In the genomic region with DNA sequence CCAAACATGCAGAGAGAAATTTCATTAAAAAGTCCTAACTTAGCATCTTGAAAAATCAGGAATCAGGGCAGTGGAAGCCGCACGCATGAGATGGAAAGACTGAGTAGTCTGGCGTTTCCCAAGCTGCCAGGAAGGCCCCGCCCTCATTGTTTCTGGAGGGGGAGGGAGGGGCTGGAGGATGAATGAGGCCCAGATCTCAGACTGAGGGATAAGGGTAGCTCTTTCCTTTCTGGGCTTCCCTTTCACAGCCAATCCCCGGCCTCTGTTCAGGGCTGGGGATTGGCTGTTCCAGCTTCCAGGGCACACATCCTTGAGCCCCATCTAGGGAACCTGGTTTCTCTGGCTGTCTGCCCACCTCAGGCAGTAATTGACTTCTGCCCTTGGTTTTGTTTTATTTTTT, we compare ENCODE assay signal across 8 cellular contexts. TPM values are rescaled to one million over a fixed set of nuclear protein-coding genes. Genes with fewer than 3 reads are reported as not detected.
DNase-seq lines count a peak whose midpoint lies in the region; ATAC-seq and TF ChIP-seq lines count a peak whose summit lies in the region.

No MANE protein-coding gene starts in this region.

- no peaks in the 10 kb centered on the region for H3K27me3 ChIP-seq in A673 (replicated peaks; ENCODE audit: insufficient read depth, low read depth, low read length, poor library complexity)
- H3K27me3 ChIP-seq in ascending aorta = no peaks in the 10 kb centered on the region
- H3K27me3 ChIP-seq in thyroid gland = no peaks in the 10 kb centered on the region

- TF ChIP-seq CTCF in A673 (conservative IDR thresholded peaks at IDR 0.05; ENCODE audit: low read depth, low read length) = no peak
- no peak for TF ChIP-seq CTCF in ascending aorta (IDR thresholded peaks at IDR 0.05)
- no peak for TF ChIP-seq CTCF in thyroid gland (IDR thresholded peaks at IDR 0.05)

- H3K4me3 ChIP-seq in A673 (ENCODE audit: low read depth, low read length, poor library complexity, severe bottlenecking) (no peak overlapping the region), ascending aorta (no peak overlapping the region), thyroid gland (replicated peaks in 1 of 3) (no peak overlapping the region)

- no TSS peak for BruUV-seq in A673 (replicated peaks; lab: Mats Ljungman, UMichigan)

- peaks cover 24% of the 10 kb centered on the region for H3K36me3 ChIP-seq in A673 (ENCODE audit: insufficient read depth, low read length, poor library complexity, severe bottlenecking)
- H3K36me3 ChIP-seq in ascending aorta = peaks cover 28 to 31% of the 10 kb centered on the region in 2 donors
- peaks cover 17 to 22% of the 10 kb centered on the region in 2 donors for H3K36me3 ChIP-seq in thyroid gland

- H3K27ac ChIP-seq in A673 (ENCODE audit: low read depth, low read length, poor library complexity, severe bottlenecking) = no peak overlapping the region
- H3K27ac ChIP-seq in ascending aorta = peak overlapping the region; percentile 77 to 85
- peak overlapping the region in 2 of 3 donors; percentile 20 to 58 for H3K27ac ChIP-seq in thyroid gland

- DNase-seq in A673 (ENCODE audit: low spot score) (peak; percentile 88), HT1080 (ENCODE audit: low read depth) (peak; percentile 66), ascending aorta (ENCODE audit: low spot score in 2 of 2) (peak; percentile 60 to 96), hypothalamus (lab: John Stamatoyannopoulos, UW) (peak in 26 of 51 donors; percentile 3 to 71 (median 24)), thyroid gland (peak; percentile 52 to 64), NCI-H1048 (lab: John Stamatoyannopoulos, UW) (no peak)

- H3K4me1 ChIP-seq in A673 (ENCODE audit: insufficient read depth, low read length, poor library complexity, severe bottlenecking) (peaks cover 12% of the 10 kb centered on the region), ascending aorta (peaks cover 15 to 28% of the 10 kb centered on the region in 2 donors), thyroid gland (peaks cover 0 to 23% of the 10 kb centered on the region in 2 donors)

- intact Hi-C loops in A673 (cut with micrococcal nuclease; ENCODE audit: unreplicated experiment) = no loop called here
- intact Hi-C loops in ascending aorta (cut with DNase I) = loop anchor here (2.0 to 10.0 kb wide), 4 partner anchors 13 to 293 kb away; a partner anchor contains a TSS
- intact Hi-C loops in thyroid gland (cut with DNase I) = no loop called here

- POLR2A ChIA-PET in A673 (lab: Charles Lee; ENCODE audit: low non-redundant PET) = interaction anchor here (0.6 to 0.7 kb wide), 2 partner anchors 13 to 204 kb away, joined by 3 to 4 read pairs; a partner anchor contains a TSS

- WGBS in thyroid gland, 2 donors = 8% methylated on average over 5 of the region's 5 CpGs

- CTCF ChIA-PET in A673 (lab: Charles Lee) = interaction anchor here (0.5 to 0.6 kb wide), 2 partner anchors 62 to 587 kb away, joined by 6 to 13 read pairs; no protein-coding TSS in a partner anchor

- ATAC-seq in HG03139 (IDR thresholded peaks at IDR 0.05; ENCODE audit: unreplicated experiment) = no peak
- no peak for ATAC-seq in GM21737 (IDR thresholded peaks at IDR 0.05; ENCODE audit: unreplicated experiment)

- TF ChIP-seq POLR2A in thyroid gland (IDR thresholded peaks at IDR 0.05) = no peak

- H3K9me3 ChIP-seq in A673 (ENCODE audit: low read depth, low read length, poor library complexity, severe bottlenecking) = no peaks in the 10 kb centered on the region
- H3K9me3 ChIP-seq in ascending aorta = no peaks in the 10 kb centered on the region
- H3K9me3 ChIP-seq in thyroid gland = no peaks in the 10 kb centered on the region

RNA-seq across cellular contexts. Expression of a gene that starts 7.3 kb away (rescaled TPM):
- 137 and 140 TPM in 2 replicates for total RNA-seq in A673 (2021)
- total RNA-seq in HT1080 (2014; rRNA removed; shearing (Covaris generic)) = 382 and 486 TPM in 2 replicates
- polyA plus RNA-seq in HT1080 (2015; cell fraction: cytosol; rRNA removed) = 252 and 257 TPM in 2 replicates
- polyA plus RNA-seq in HT1080 (2015; cell fraction: nucleus; rRNA removed) = 58.1 and 68.2 TPM in 2 replicates
- 163 TPM for total RNA-seq in ascending aorta
- 100 to 1,000 TPM in 2 of 4 donors, 10 to 100 TPM in 2; 50.2 to 191 (median 139) TPM for total RNA-seq in thyroid gland

RNA-seq across cellular contexts. Expression of a gene that starts 13.7 kb away (rescaled TPM):
- total RNA-seq in A673 (2021) (9.8 and 13.7 TPM in 2 replicates), ascending aorta (23.2 TPM), thyroid gland (10 to 100 TPM in 1 of 4 donors, 1 to 10 TPM in 3; 6.9 to 15.6 (median 8.9) TPM)
- total RNA-seq in HT1080 (2014; rRNA removed; shearing (Covaris generic)) = 1.8 and 2.7 TPM in 2 replicates
- 8.2 and 9.2 TPM in 2 replicates for polyA plus RNA-seq in HT1080 (2015; cell fraction: cytosol; rRNA removed)
- polyA plus RNA-seq in HT1080 (2015; cell fraction: nucleus; rRNA removed) = 11.2 and 13.4 TPM in 2 replicates

RNA-seq across cellular contexts. Expression of a gene that starts 17.2 kb away (rescaled TPM):
- total RNA-seq in A673 (2021) = 57.9 and 63.8 TPM in 2 replicates
- 60.0 and 65.9 TPM in 2 replicates for total RNA-seq in HT1080 (2014; rRNA removed; shearing (Covaris generic))
- 33.3 and 34.9 TPM in 2 replicates for polyA plus RNA-seq in HT1080 (2015; cell fraction: cytosol; rRNA removed)
- 134 and 157 TPM in 2 replicates for polyA plus RNA-seq in HT1080 (2015; cell fraction: nucleus; rRNA removed)
- 89.9 TPM for total RNA-seq in ascending aorta
- total RNA-seq in thyroid gland = 10 to 100 TPM; 53.0 to 90.4 (median 70.6) TPM
